In genomic region chr22:41964106-41964494, GRCh38 we compare ENCODE assay signal across 17 cellular contexts. TPM values are rescaled to one million over a fixed set of nuclear protein-coding genes. Genes with fewer than 3 reads are reported as not detected.
A peak's percentile ranks its signal among the peaks of the same experiment; 100 is the strongest.
DNase-seq lines count a peak whose midpoint lies in the region; ATAC-seq and TF ChIP-seq lines count a peak whose summit lies in the region.
"Had no signal": no experiment of that assay in that cellular context is flagged by ENCODE, and none has a peak within 500 bp of the region (broad histone marks: within the 10 kb centered on the region; RNA-seq: fewer than 3 reads in every experiment).

No MANE protein-coding gene starts in this region.

- H3K23ac ChIP-seq in neuronal stem cell (ENCODE audit: low read depth, low read length, poor library complexity) (no peak overlapping the region), trophoblast cell (ENCODE audit: low read length) (no peak overlapping the region)

- no peaks in the 10 kb centered on the region for H3K36me3 Mint-ChIP-seq in endothelial cell (ENCODE audit: low read depth, unreplicated experiment)

- H3K4me2 ChIP-seq in neuronal stem cell (ENCODE audit: insufficient read depth, low read length, poor library complexity, severe bottlenecking) (no peak overlapping the region), trophoblast cell (ENCODE audit: low read length) (no peak overlapping the region)
- H3K4me2 ChIP-seq: KMS-11 had no signal

- H3K4me3 ChIP-seq in neuronal stem cell (ENCODE audit: low read length in 2 of 2) (no peak overlapping the region), tibial nerve (no peak overlapping the region), trophoblast cell (ENCODE audit: low read depth, low read length) (no peak overlapping the region)

- H3K4me3 Mint-ChIP-seq in endothelial cell (ENCODE audit: unreplicated experiment) = no peak overlapping the region

- peaks cover 20 to 27% of the 10 kb centered on the region in 2 donors for H3K4me1 ChIP-seq in neuronal stem cell (ENCODE audit: control insufficient read depth in 2 of 2, insufficient read depth in 1 of 2, low read depth in 1 of 2, low read length in 2 of 2)
- H3K4me1 ChIP-seq in tibial nerve = peaks cover 0 to 55% (median 11%) of the 10 kb centered on the region in 4 donors
- H3K4me1 ChIP-seq in trophoblast cell (ENCODE audit: control insufficient read depth in 1 of 2, insufficient read depth in 2 of 2, low read length in 2 of 2) = peaks cover 0 to 3% of the 10 kb centered on the region in 2 experiments
- H3K4me1 ChIP-seq: Caco-2 had no signal

- no peak overlapping the region for H2BK120ac ChIP-seq in neuronal stem cell (ENCODE audit: low read depth, low read length)
- no peak overlapping the region for H2BK120ac ChIP-seq in trophoblast cell (ENCODE audit: insufficient read depth, low read length, poor library complexity)

- H3K14ac ChIP-seq in neuronal stem cell (ENCODE audit: low read length) (no peak overlapping the region), trophoblast cell (ENCODE audit: low read length) (no peak overlapping the region)

- H3K36me3 ChIP-seq in neuronal stem cell (replicated peaks in 1 of 2; ENCODE audit: control insufficient read depth in 2 of 2, insufficient read depth in 2 of 2, low read length in 2 of 2) = no peaks in the 10 kb centered on the region
- H3K36me3 ChIP-seq in tibial nerve = no peaks in the 10 kb centered on the region
- no peaks in the 10 kb centered on the region for H3K36me3 ChIP-seq in trophoblast cell (ENCODE audit: control insufficient read depth in 1 of 2, insufficient read depth in 2 of 2, low read length in 2 of 2)

- no peaks in the 10 kb centered on the region for H3K27me3 ChIP-seq in neuronal stem cell (ENCODE audit: control insufficient read depth in 3 of 3, insufficient read depth in 3 of 3, low read depth in 1 of 3, low read length in 3 of 3)
- H3K27me3 ChIP-seq in tibial nerve = no peaks in the 10 kb centered on the region
- peaks cover 3% of the 10 kb centered on the region for H3K27me3 ChIP-seq in trophoblast cell (ENCODE audit: insufficient read depth, low read length)

- no peak overlapping the region for H2BK15ac ChIP-seq in neuronal stem cell (ENCODE audit: low read length)

- no peaks in the 10 kb centered on the region for H3K9me3 Mint-ChIP-seq in endothelial cell (ENCODE audit: unreplicated experiment)

- H3K79me1 ChIP-seq in neuronal stem cell (ENCODE audit: low read depth, low read length) (no peaks in the 10 kb centered on the region), trophoblast cell (ENCODE audit: low read length) (no peaks in the 10 kb centered on the region)

- peak overlapping the region; percentile 25 for H2AFZ ChIP-seq in neuronal stem cell (ENCODE audit: low read length)
- H2AFZ ChIP-seq in trophoblast cell (ENCODE audit: insufficient read depth, low read length, poor library complexity) = no peak overlapping the region

- H4K8ac ChIP-seq in neuronal stem cell (ENCODE audit: low read depth, low read length) (no peak overlapping the region), trophoblast cell (ENCODE audit: low read depth, low read length) (no peak overlapping the region)

- H3K4ac ChIP-seq in neuronal stem cell (ENCODE audit: low read length) (no peak overlapping the region), trophoblast cell (ENCODE audit: low read depth, low read length) (no peak overlapping the region)

- no peak for ATAC-seq in left colon

- TF ChIP-seq POLR2A in tibial nerve (IDR thresholded peaks at IDR 0.05) (no peak), erythroblast (IDR thresholded peaks at IDR 0.05; ENCODE audit: low read length) (no peak)

- H3K27ac Mint-ChIP-seq in endothelial cell (ENCODE audit: unreplicated experiment) = peak overlapping the region; percentile 28

- DNase-seq in endothelial cell (ENCODE audit: low spot score) = no peak
- no peak for DNase-seq in neuronal stem cell (ENCODE audit: low spot score)
- DNase-seq in tibial nerve (ENCODE audit: low spot score in 2 of 2) = no peak
- DNase-seq in NCI-H446 (lab: John Stamatoyannopoulos, UW) = no peak
- no peak for DNase-seq in trophoblast cell
- DNase-seq in erythroblast (lab: John Stamatoyannopoulos, UW) = no peak
- no peak for DNase-seq in left colon
- DNase-seq: ACHN; Caco-2; EL; NCI-H1092; NCI-H345; NK-92 treated with Interleukin-12 subunit alpha and Interleukin-12 subunit beta, amount 100 ng/mL, for 24 hours; SHP77 treated with DMSO at 0.1 percent for 48 hours had no signal

- H4K12ac ChIP-seq in trophoblast cell (ENCODE audit: low read depth, low read length) = no peak overlapping the region

- no peak overlapping the region for H3K18ac ChIP-seq in neuronal stem cell (ENCODE audit: low read length)
- H3K18ac ChIP-seq in trophoblast cell (ENCODE audit: low read length) = no peak overlapping the region

- H2BK5ac ChIP-seq in neuronal stem cell (ENCODE audit: low read length) (no peak overlapping the region), trophoblast cell (ENCODE audit: low read depth, low read length, poor library complexity) (no peak overlapping the region)

- H3K9me3 ChIP-seq in neuronal stem cell (replicated peaks in 1 of 2; ENCODE audit: control insufficient read depth in 2 of 2, insufficient read depth in 1 of 2, low read depth in 1 of 2, low read length in 2 of 2) (no peaks in the 10 kb centered on the region), tibial nerve (no peaks in the 10 kb centered on the region), trophoblast cell (ENCODE audit: insufficient read depth, low read depth, low read length) (no peaks in the 10 kb centered on the region)
- H3K9me3 ChIP-seq: Caco-2 had no signal

- H3K9ac ChIP-seq in neuronal stem cell (ENCODE audit: low read depth, low read length, poor library complexity) (no peak overlapping the region), trophoblast cell (ENCODE audit: low read length) (no peak overlapping the region)
- H3K9ac ChIP-seq: KMS-11 had no signal

- no CpG with 5 or more reads among the region's 5 CpGs for WGBS in neuronal stem cell (ENCODE audit: extremely low coverage in 2 of 2, insufficient read length in 2 of 2, insufficient replicate concordance in 1 of 2), 2 donors
- 34 to 42% methylated on average over 5 of the region's 5 CpGs for WGBS in tibial nerve, 2 donors
- no CpG with 5 or more reads among the region's 5 CpGs for WGBS in trophoblast cell (ENCODE audit: extremely low coverage, insufficient coverage, insufficient read length)

- H3K27ac ChIP-seq in angular gyrus (ENCODE audit: low read depth, low read length) (peak overlapping the region; percentile 11), neuronal stem cell (replicated peaks; ENCODE audit: low read length) (peak overlapping the region; percentile 41), tibial nerve (peak overlapping the region; percentile 65 to 88 (median 78)), trophoblast cell (ENCODE audit: low read depth, low read length) (no peak overlapping the region)
- H3K27ac ChIP-seq: KMS-11 had no signal

- no peaks in the 10 kb centered on the region for H3K79me2 ChIP-seq in trophoblast cell (ENCODE audit: control insufficient read depth, insufficient read depth, low read length, poor library complexity)

- peak; percentile 0 to 5 for TF ChIP-seq EP300 in tibial nerve (IDR thresholded peaks at IDR 0.05)

- H2BK12ac ChIP-seq in neuronal stem cell (ENCODE audit: low read length) = no peak overlapping the region
- no peak overlapping the region for H2BK12ac ChIP-seq in trophoblast cell (ENCODE audit: low read length)

- H2AK5ac ChIP-seq in neuronal stem cell (ENCODE audit: low read depth, low read length) = no peak overlapping the region
- H2AK5ac ChIP-seq in trophoblast cell (ENCODE audit: low read length) = no peak overlapping the region

- no peaks in the 10 kb centered on the region for H3K4me1 Mint-ChIP-seq in endothelial cell (ENCODE audit: unreplicated experiment)

- H4K91ac ChIP-seq in neuronal stem cell (ENCODE audit: low read depth, low read length, poor library complexity) (no peak overlapping the region), trophoblast cell (ENCODE audit: low read depth, low read length) (no peak overlapping the region)

- H3K27me3 Mint-ChIP-seq in endothelial cell (ENCODE audit: unreplicated experiment) = peaks cover 3% of the 10 kb centered on the region

- TF ChIP-seq CTCF in endothelial cell (IDR thresholded peaks at IDR 0.05; ENCODE audit: unreplicated experiment) (no peak), tibial nerve (IDR thresholded peaks at IDR 0.05) (no peak)

- intact Hi-C loops in left colon (cut with DNase I, micrococcal nuclease) = no loop called here

RNA-seq across cellular contexts. Expression of gene SEPTIN3, which starts 5.1 kb away (rescaled TPM):
- 0.36 TPM for total RNA-seq in endothelial cell (ENCODE audit: unreplicated experiment)
- 42.3 TPM for polyA plus RNA-seq in neuronal stem cell (2013, experiment 1 of 2)
- 42.6 TPM for polyA plus RNA-seq in neuronal stem cell (2013, experiment 2 of 2)
- total RNA-seq in tibial nerve = 10 to 100 TPM; 24.3 to 37.9 (median 32.8) TPM
- polyA plus RNA-seq in trophoblast cell (2013) = 4.4 TPM in 2 replicates
- total RNA-seq in left colon = under 1 TPM; 0.43 to 0.56 TPM

RNA-seq across cellular contexts. Expression of gene CENPM, which starts 17.1 kb away (rescaled TPM):
- total RNA-seq in endothelial cell (ENCODE audit: unreplicated experiment) (5.2 TPM), tibial nerve (1 to 10 TPM in 2 of 4 donors, not detected in 2; 5.0 to 5.1 TPM), left colon (10 to 100 TPM in 1 of 2 donors, 1 to 10 TPM in 1; 7.5 to 16.4 TPM)
- 31.3 TPM for polyA plus RNA-seq in neuronal stem cell (2013, experiment 1 of 2)
- polyA plus RNA-seq in neuronal stem cell (2013, experiment 2 of 2) = 32.8 TPM
- polyA plus RNA-seq in trophoblast cell (2013) = 17.4 and 17.7 TPM in 2 replicates

RNA-seq across cellular contexts. Expression of gene WBP2NL, which starts 34.5 kb away (rescaled TPM):
- total RNA-seq in endothelial cell (ENCODE audit: unreplicated experiment) (not detected), tibial nerve (1 to 10 TPM; 3.0 to 6.8 (median 3.5) TPM), left colon (1 to 10 TPM; 1.3 to 2.1 TPM)
- polyA plus RNA-seq in neuronal stem cell (2013, experiment 1 of 2) = not detected
- not detected for polyA plus RNA-seq in neuronal stem cell (2013, experiment 2 of 2)
- polyA plus RNA-seq in trophoblast cell (2013) = not detected in 2 replicates
- total RNA-seq: H1 had no signal
- polyA plus RNA-seq: H1 had no signal

RNA-seq across cellular contexts. Expression of gene TNFRSF13C, which starts 37.5 kb away (rescaled TPM):
- 3.5 TPM for total RNA-seq in endothelial cell (ENCODE audit: unreplicated experiment)
- polyA plus RNA-seq in neuronal stem cell (2013, experiment 1 of 2) = 1.6 TPM
- polyA plus RNA-seq in neuronal stem cell (2013, experiment 2 of 2) = 1.8 TPM
- total RNA-seq in tibial nerve = under 1 TPM in 1 of 4 donors, not detected in 3; under 0.01 TPM
- 0.36 and 0.38 TPM in 2 replicates for polyA plus RNA-seq in trophoblast cell (2013)
- total RNA-seq in left colon = 1 to 10 TPM; 1.2 to 1.5 TPM

Comparison
In these comparisons a context has a peak if more than half of its experiments do, and no peak if none do; other contexts are left out.
1. RNA of gene SEPTIN3, which starts 5.1 kb away (total RNA-seq): 24.3 to 37.9 TPM in tibial nerve; 0.43 to 0.56 TPM in left colon and 0.36 TPM in endothelial cell (single experiment); every median in the first group is over 10 times any median in the second.